ENCODE assay signal across 8 cellular contexts in the genomic region with DNA sequence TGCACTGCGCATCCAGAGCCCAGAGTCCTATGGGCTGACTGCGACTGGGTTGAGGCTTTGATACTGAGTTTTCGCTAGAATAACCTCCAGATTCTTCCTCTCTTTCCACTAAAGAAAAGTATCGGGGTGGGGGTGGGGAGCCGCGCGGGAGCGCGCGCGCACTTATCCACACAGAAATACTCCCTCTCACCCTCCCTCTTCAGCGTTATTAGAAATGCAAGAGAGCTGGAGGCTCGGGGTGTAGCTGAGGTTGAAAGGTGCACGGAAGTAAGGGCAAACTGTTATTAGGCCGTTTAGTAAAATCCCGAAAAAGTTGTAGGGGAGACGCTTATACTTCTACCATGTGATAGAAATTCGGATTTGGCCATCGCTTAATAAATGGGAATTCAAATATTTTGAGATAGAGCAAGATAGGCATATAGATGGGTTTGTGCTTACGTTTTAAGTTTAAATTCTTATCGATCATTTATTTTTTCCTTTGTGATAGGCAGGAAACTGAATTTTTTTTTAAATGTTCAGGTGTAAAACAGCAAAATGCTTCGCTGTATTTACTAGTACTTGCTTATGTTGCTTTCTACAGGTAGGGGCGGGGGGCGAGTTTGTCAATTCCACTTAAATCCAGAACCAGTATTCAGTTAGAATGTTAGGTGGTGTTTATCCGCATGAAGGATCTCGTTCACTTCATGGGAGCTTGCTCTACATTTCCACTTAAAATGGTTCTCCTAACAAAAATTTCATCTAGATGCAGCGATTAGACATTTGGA. TPM values are rescaled to one million over a fixed set of nuclear protein-coding genes. Genes with fewer than 3 reads are reported as not detected.
A peak's percentile ranks its signal among the peaks of the same experiment; 100 is the strongest.
DNase-seq lines count a peak whose midpoint lies in the region; ATAC-seq and TF ChIP-seq lines count a peak whose summit lies in the region.

No MANE protein-coding gene starts in this region.

- H3K4me1 ChIP-seq in tibial nerve = peaks cover 0 to 72% (median 20%) of the 10 kb centered on the region in 4 donors

- no peaks in the 10 kb centered on the region for H3K9me2 ChIP-seq in SU-DHL-6 (replicated peaks; ENCODE audit: insufficient read depth, low read length)

- H3K4me3 ChIP-seq in SU-DHL-6 (ENCODE audit: insufficient read depth, low read length, poor library complexity, severe bottlenecking) = peak overlapping the region; percentile 83
- peak overlapping the region; percentile 73 to 97 (median 88) for H3K4me3 ChIP-seq in tibial nerve

- H3K9me3 ChIP-seq in SU-DHL-6 (ENCODE audit: insufficient read depth, low read length) (no peaks in the 10 kb centered on the region), tibial nerve (no peaks in the 10 kb centered on the region)

- TF ChIP-seq EP300 in tibial nerve (IDR thresholded peaks at IDR 0.05) = peak in 1 of 2 donors; percentile 17

- peak overlapping the region; percentile 64 for H3K9ac ChIP-seq in SU-DHL-6 (ENCODE audit: low read length)

- H3K27ac Mint-ChIP-seq in effector memory CD8-positive, alpha-beta T cell = peak overlapping the region; percentile 89 to 91

- H2AFZ ChIP-seq in SU-DHL-6 (ENCODE audit: low read depth, low read length, severe bottlenecking) = peak overlapping the region; percentile 52

- no peaks in the 10 kb centered on the region for H3K79me2 ChIP-seq in SU-DHL-6 (ENCODE audit: insufficient read depth, low read length)

- H3F3A ChIP-seq in SU-DHL-6 (ENCODE audit: insufficient read depth) = peaks cover 15% of the 10 kb centered on the region; the same call in 1 of the 2 replicates

- no peak for ATAC-seq in effector memory CD8-positive, alpha-beta T cell (replicated peaks)
- ATAC-seq in GM18520 (IDR thresholded peaks at IDR 0.05; ENCODE audit: unreplicated experiment) = no peak

- no peak overlapping the region for H3K27ac ChIP-seq in SU-DHL-6 (ENCODE audit: low read depth, low read length)
- peak overlapping the region; percentile 92 to 100 (median 98) for H3K27ac ChIP-seq in tibial nerve

- peaks cover 4% of the 10 kb centered on the region for H3K36me3 Mint-ChIP-seq in effector memory CD8-positive, alpha-beta T cell (ENCODE audit: insufficient read depth)

- WGBS in tibial nerve, 2 donors = 2 to 3% methylated on average over 27 of the region's 27 CpGs

- peak in 4 of 6 experiments; percentile 27 to 55 (median 49) for DNase-seq in stimulated activated naive CD4-positive, alpha-beta T cell (lab: John Stamatoyannopoulos, UW)
- DNase-seq in stimulated activated naive CD4-positive, alpha-beta T cell treated with Interleukin-2 at 50 U/mL for 16 hours (lab: John Stamatoyannopoulos, UW) = no peak
- peak; percentile 33 to 77 for DNase-seq in Kasumi-1 (lab: John Stamatoyannopoulos, UW)
- peak in 1 of 3 experiments; percentile 2 for DNase-seq in effector memory CD8-positive, alpha-beta T cell
- DNase-seq in medulla oblongata (ENCODE audit: extremely low spot score) = peak; percentile 72
- DNase-seq in tibial nerve (ENCODE audit: low spot score in 2 of 2) = peak in 1 of 2 donors; percentile 47

- peaks cover 22 to 34% of the 10 kb centered on the region in 2 donors for H3K4me1 Mint-ChIP-seq in effector memory CD8-positive, alpha-beta T cell (ENCODE audit: low read depth in 2 of 2)

- peak overlapping the region; percentile 66 for H3K4me2 ChIP-seq in SU-DHL-6 (ENCODE audit: low read depth, low read length, poor library complexity, severe bottlenecking)

- no peak for TF ChIP-seq CTCF in SU-DHL-6 (IDR thresholded peaks at IDR 0.05; ENCODE audit: insufficient read depth, low read length, poor library complexity, severe bottlenecking)
- TF ChIP-seq CTCF in tibial nerve (IDR thresholded peaks at IDR 0.05) = no peak

- peaks cover 9% of the 10 kb centered on the region for H4K20me1 ChIP-seq in SU-DHL-6 (ENCODE audit: low read depth, low read length)

- peak overlapping the region; percentile 92 to 96 for H3K4me3 Mint-ChIP-seq in effector memory CD8-positive, alpha-beta T cell

- no peaks in the 10 kb centered on the region for H3K9me3 Mint-ChIP-seq in effector memory CD8-positive, alpha-beta T cell

- H3K36me3 ChIP-seq in SU-DHL-6 (ENCODE audit: low read length) (no peaks in the 10 kb centered on the region), tibial nerve (no peaks in the 10 kb centered on the region)

- H3K27me3 ChIP-seq in SU-DHL-6 (ENCODE audit: low read length) (no peaks in the 10 kb centered on the region), tibial nerve (no peaks in the 10 kb centered on the region)

- peaks cover 0 to 4% of the 10 kb centered on the region in 2 donors for H3K27me3 Mint-ChIP-seq in effector memory CD8-positive, alpha-beta T cell

- TF ChIP-seq POLR2A in tibial nerve (IDR thresholded peaks at IDR 0.05) = no peak

RNA-seq across cellular contexts. Expression of a gene that starts 1.1 kb away (rescaled TPM):
- total RNA-seq in tibial nerve = 100 to 1,000 TPM in 3 of 4 donors, 10 to 100 TPM in 1; 85.8 to 167 (median 104) TPM
